Comparison of ENCODE assay signal across 8 cellular contexts in genomic region chr1:92482404-92482664, GRCh38. TPM values are rescaled to one million over a fixed set of nuclear protein-coding genes. Genes with fewer than 3 reads are reported as not detected.
DNase-seq lines count a peak whose midpoint lies in the region; ATAC-seq and TF ChIP-seq lines count a peak whose summit lies in the region.

No MANE protein-coding gene starts in this region.

- H3K4me1 Mint-ChIP-seq in activated CD4-positive, alpha-beta T cell treated with anti-CD3 and anti-CD28 coated beads, Interleukin-2, amount 10 ng/mL, durations not matched to agents 24 days and 14 days, result peaks cover 42% of the 10 kb centered on the region
- peaks cover 34% of the 10 kb centered on the region for H3K4me1 Mint-ChIP-seq in activated naive CD8-positive, alpha-beta T cell treated with anti-CD3 and anti-CD28 coated beads, Interleukin-2, amount 10 ng/mL, durations not matched to agents 7 days and 5 days

- TF ChIP-seq CTCF in right lobe of liver (IDR thresholded peaks at IDR 0.05) (no peak), stomach (IDR thresholded peaks at IDR 0.05) (no peak)

- H3K36me3 ChIP-seq in right lobe of liver, result no peaks in the 10 kb centered on the region
- H3K36me3 ChIP-seq in stomach, result no peaks in the 10 kb centered on the region

- 0% methylated on average over 1 of the region's 15 CpGs for WGBS in right lobe of liver (ENCODE audit: insufficient coverage, low coverage, low lambda C conversion rate, missing lambda C conversion rate)
- 1 to 4% (median 2%) methylated on average over 15 of the region's 15 CpGs for WGBS in stomach, 5 donors

- DNase-seq in activated CD4-positive, alpha-beta T cell treated with anti-CD3 and anti-CD28 coated beads, Interleukin-2, amount 10 ng/mL, durations not matched to agents 24 days and 14 days, result no peak
- DNase-seq in activated CD4-positive, alpha-beta T cell treated with anti-CD3 and anti-CD28 coated beads for 48 hours, result no peak
- DNase-seq in activated naive CD8-positive, alpha-beta T cell treated with anti-CD3 and anti-CD28 coated beads, Interleukin-2, amount 10 ng/mL, durations not matched to agents 7 days and 5 days, result no peak
- DNase-seq in right lobe of liver (no peak), stomach (no peak), activated gamma-delta T cell treated with Interleukin-2 at 50 U/mL for 16 hours (no peak)

- no peak for TF ChIP-seq EP300 in stomach (IDR thresholded peaks at IDR 0.05)

- ATAC-seq in activated naive CD8-positive, alpha-beta T cell treated with anti-CD3 and anti-CD28 coated beads, Interleukin-2, amount 10 ng/mL, durations not matched to agents 7 days and 5 days (ENCODE audit: low read depth), result no peak
- ATAC-seq in right lobe of liver (peak in 1 of 4 donors; percentile 5), HG03135 (IDR thresholded peaks at IDR 0.05; ENCODE audit: unreplicated experiment) (no peak), HG03520 (IDR thresholded peaks at IDR 0.05; ENCODE audit: unreplicated experiment) (no peak)

- intact Hi-C loops in activated CD4-positive, alpha-beta T cell treated with anti-CD3 and anti-CD28 coated beads, Interleukin-2, amount 10 ng/mL, durations not matched to agents 24 days and 14 days (cut with micrococcal nuclease), result loop anchor here (2.0 to 10.0 kb wide), 2 partner anchors 166 to 978 kb away; partner anchors contain the start of gene CDC7
- intact Hi-C loops in right lobe of liver (cut with DNase I), result no loop called here
- intact Hi-C loops in stomach (cut with DNase I; ENCODE audit: low total_unique reads), result no loop called here

- H3K9me3 Mint-ChIP-seq in activated CD4-positive, alpha-beta T cell treated with anti-CD3 and anti-CD28 coated beads, Interleukin-2, amount 10 ng/mL, durations not matched to agents 24 days and 14 days, result no peaks in the 10 kb centered on the region
- H3K9me3 Mint-ChIP-seq in activated naive CD8-positive, alpha-beta T cell treated with anti-CD3 and anti-CD28 coated beads, Interleukin-2, amount 10 ng/mL, durations not matched to agents 7 days and 5 days, result no peaks in the 10 kb centered on the region

- H3K9me3 ChIP-seq in right lobe of liver (no peaks in the 10 kb centered on the region), stomach (no peaks in the 10 kb centered on the region)

- H3K4me1 ChIP-seq in right lobe of liver, result peaks cover 0 to 55% (median 22%) of the 10 kb centered on the region in 4 donors
- H3K4me1 ChIP-seq in stomach, result peaks cover 66 to 72% (median 71%) of the 10 kb centered on the region in 4 donors

- H3K36me3 Mint-ChIP-seq in activated CD4-positive, alpha-beta T cell treated with anti-CD3 and anti-CD28 coated beads, Interleukin-2, amount 10 ng/mL, durations not matched to agents 24 days and 14 days (ENCODE audit: low read depth), result peaks cover 69% of the 10 kb centered on the region
- peaks cover 45% of the 10 kb centered on the region for H3K36me3 Mint-ChIP-seq in activated naive CD8-positive, alpha-beta T cell treated with anti-CD3 and anti-CD28 coated beads, Interleukin-2, amount 10 ng/mL, durations not matched to agents 7 days and 5 days

- peak overlapping the region; percentile 89 for H3K27ac Mint-ChIP-seq in activated CD4-positive, alpha-beta T cell treated with anti-CD3 and anti-CD28 coated beads, Interleukin-2, amount 10 ng/mL, durations not matched to agents 24 days and 14 days
- peak overlapping the region; percentile 96 for H3K27ac Mint-ChIP-seq in activated naive CD8-positive, alpha-beta T cell treated with anti-CD3 and anti-CD28 coated beads, Interleukin-2, amount 10 ng/mL, durations not matched to agents 7 days and 5 days

- H3K4me3 ChIP-seq in right lobe of liver (peak overlapping the region; percentile 26 to 35 (median 31)), stomach (peak overlapping the region; percentile 47 to 71 (median 61))

- no peak overlapping the region for H3K27ac ChIP-seq in right lobe of liver
- H3K27ac ChIP-seq in stomach, result peak overlapping the region in 3 of 5 donors; percentile 25 to 83 (median 79)

- H3K27me3 Mint-ChIP-seq in activated CD4-positive, alpha-beta T cell treated with anti-CD3 and anti-CD28 coated beads, Interleukin-2, amount 10 ng/mL, durations not matched to agents 24 days and 14 days, result no peaks in the 10 kb centered on the region
- H3K27me3 Mint-ChIP-seq in activated naive CD8-positive, alpha-beta T cell treated with anti-CD3 and anti-CD28 coated beads, Interleukin-2, amount 10 ng/mL, durations not matched to agents 7 days and 5 days, result no peaks in the 10 kb centered on the region

- POLR2A ChIA-PET in activated naive CD8-positive, alpha-beta T cell treated with anti-CD3 and anti-CD28 coated beads, Interleukin-2, amount 10 ng/mL, durations not matched to agents 7 days and 5 days (lab: Charles Lee), result interaction anchor here (0.6 to 8.6 kb wide), 12 partner anchors 8 to 181 kb away, joined by 3 to 209 read pairs (median 8); no protein-coding TSS in a partner anchor

- peak overlapping the region; percentile 95 for H3K4me3 Mint-ChIP-seq in activated CD4-positive, alpha-beta T cell treated with anti-CD3 and anti-CD28 coated beads, Interleukin-2, amount 10 ng/mL, durations not matched to agents 24 days and 14 days
- H3K4me3 Mint-ChIP-seq in activated naive CD8-positive, alpha-beta T cell treated with anti-CD3 and anti-CD28 coated beads, Interleukin-2, amount 10 ng/mL, durations not matched to agents 7 days and 5 days, result peak overlapping the region; percentile 99

- peaks cover 7 to 58% of the 10 kb centered on the region in 2 donors for H3K27me3 ChIP-seq in right lobe of liver
- peaks cover 55 to 93% (median 76%) of the 10 kb centered on the region in 3 donors for H3K27me3 ChIP-seq in stomach

- TF ChIP-seq POLR2A in right lobe of liver (IDR thresholded peaks at IDR 0.05), result no peak
- no peak for TF ChIP-seq POLR2A in stomach (IDR thresholded peaks at IDR 0.05)

RNA-seq across cellular contexts. Expression of gene GFI1, which starts 4.4 kb away (rescaled TPM):
- 85.1 and 87.1 TPM in 2 replicates for total RNA-seq in activated CD4-positive, alpha-beta T cell treated with anti-CD3 and anti-CD28 coated beads, Interleukin-2, amount 10 ng/mL, durations not matched to agents 24 days and 14 days
- 10 to 100 TPM; 52.2 to 56.4 TPM for total RNA-seq in activated naive CD8-positive, alpha-beta T cell treated with anti-CD3 and anti-CD28 coated beads, Interleukin-2, amount 10 ng/mL, durations not matched to agents 7 days and 5 days
- total RNA-seq in right lobe of liver (under 1 TPM; 0.12 to 0.80 (median 0.42) TPM), stomach (10 to 100 TPM in 2 of 5 donors, 1 to 10 TPM in 3; 1.2 to 34.4 (median 1.7) TPM)
- polyA plus RNA-seq in stomach, result under 1 TPM; 0.37 to 0.61 (median 0.38) TPM

Comparison
In these comparisons a context has a peak if more than half of its experiments do, and no peak if none do; other contexts are left out.
1. H3K27ac ChIP-seq: peak in stomach (3 of 5); none in right lobe of liver (0 of 3).